In the genomic region with DNA sequence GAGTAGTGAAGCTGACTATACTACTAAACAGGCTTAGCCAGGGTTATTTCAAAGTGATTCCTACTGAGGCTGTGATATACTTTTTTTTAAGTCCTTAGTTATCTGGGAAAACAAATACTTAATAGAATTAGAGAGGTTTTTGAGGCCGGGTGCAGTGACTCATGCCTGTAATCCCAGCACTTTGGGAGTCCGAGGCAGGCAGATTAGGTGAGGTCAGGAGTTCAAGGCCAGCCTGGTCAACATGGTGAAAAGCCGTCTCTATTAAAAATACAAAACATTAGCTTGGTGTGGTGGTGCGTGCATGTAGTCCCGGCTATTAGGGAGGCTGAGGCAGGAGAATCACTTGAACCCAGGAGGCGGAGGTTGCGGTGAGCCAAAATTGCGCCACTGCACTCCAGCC, we compare ENCODE assay signal across 22 cellular contexts. TPM values are rescaled to one million over a fixed set of nuclear protein-coding genes. Genes with fewer than 3 reads are reported as not detected.
"Had no signal": no experiment of that assay in that cellular context is flagged by ENCODE, and none has a peak within 500 bp of the region (broad histone marks: within the 10 kb centered on the region; RNA-seq: fewer than 3 reads in every experiment).

No MANE protein-coding gene starts in this region.

- H3K4me2 ChIP-seq: neural progenitor cell had no signal

- DNase-seq: effector CD4-positive, alpha-beta T cell; endodermal cell; erythroblast; foreskin melanocyte; head of caudate nucleus; hippocampal formation; mammary epithelial cell; mucosa of descending colon; naive thymus-derived CD8-positive, alpha-beta T cell; occipital lobe; psoas muscle; retina; sigmoid colon; stimulated activated CD4-positive, alpha-beta T cell treated with anti-CD3 and anti-CD28 coated beads, Interleukin-12 subunit alpha, Interleukin-12 subunit beta, amount 100 ng/mL, for 4 hours; stimulated activated naive CD8-positive, alpha-beta T cell treated with anti-CD3 and anti-CD28 coated beads, Interleukin-15, Interleukin-2, amounts not matched to agents 100 U/mL and 50 U/mL, for 24 hours; upper lobe of right lung had no signal

- H3K27ac ChIP-seq: coronary artery, neural progenitor cell, psoas muscle, sigmoid colon, skin epidermis, tibial nerve, upper lobe of right lung, vagina had no signal

- H3K4me3 Mint-ChIP-seq: endodermal cell; naive thymus-derived CD8-positive, alpha-beta T cell; neural progenitor cell had no signal

- H3K27ac Mint-ChIP-seq: endodermal cell, neural progenitor cell had no signal

- H3K36me3 Mint-ChIP-seq: naive thymus-derived CD8-positive, alpha-beta T cell had no signal

- H3K9me3 ChIP-seq: mucosa of descending colon, psoas muscle, sigmoid colon, tibial nerve, upper lobe of right lung, vagina had no signal

- ATAC-seq: left lobe of liver; mucosa of descending colon; naive thymus-derived CD8-positive, alpha-beta T cell; psoas muscle; stimulated activated naive CD8-positive, alpha-beta T cell treated with anti-CD3 and anti-CD28 coated beads, Interleukin-15, Interleukin-2, amounts not matched to agents 100 U/mL and 50 U/mL, for 24 hours; upper lobe of right lung had no signal

- H3K27me3 ChIP-seq: neural progenitor cell, sigmoid colon, tibial nerve, upper lobe of right lung, vagina had no signal

- H3K4me3 ChIP-seq: coronary artery, mucosa of descending colon, neural progenitor cell, psoas muscle, sigmoid colon, skin epidermis, tibial nerve, upper lobe of right lung, vagina had no signal

- H3K36me3 ChIP-seq: sigmoid colon, tibial nerve, upper lobe of right lung, vagina had no signal

- H3K4me1 ChIP-seq: psoas muscle, sigmoid colon, tibial nerve, upper lobe of right lung, vagina had no signal

- H3K9ac ChIP-seq: neural progenitor cell had no signal

- H2AFZ ChIP-seq: neural progenitor cell had no signal

RNA-seq across cellular contexts. Expression of a gene that starts 34.2 kb away (rescaled TPM):
- total RNA-seq: naive thymus-derived CD8-positive, alpha-beta T cell had no signal
- polyA plus RNA-seq: naive thymus-derived CD8-positive, alpha-beta T cell had no signal
